8 cellular contexts compared by ENCODE assay signal in genomic region chr3:15601046-15601398, GRCh38. TPM values are rescaled to one million over a fixed set of nuclear protein-coding genes. Genes with fewer than 3 reads are reported as not detected.
DNase-seq lines count a peak whose midpoint lies in the region; ATAC-seq, FAIRE-seq and TF ChIP-seq lines count a peak whose summit lies in the region.

No MANE protein-coding gene starts in this region.

- dilution Hi-C loops in keratinocyte (cut with MboI; ENCODE audit: extremely low pct_ligation_motif_present, low sequenced_read_pairs): no loop called here

- peak; percentile 19 for ATAC-seq in HG03135 (IDR thresholded peaks at IDR 0.05; ENCODE audit: unreplicated experiment)
- peak; percentile 1 for ATAC-seq in activated naive CD8-positive, alpha-beta T cell treated with anti-CD3 and anti-CD28 coated beads, Interleukin-2, amount 50 U/mL, for 24 hours

- peak overlapping the region; percentile 98 for H3K27ac Mint-ChIP-seq in T-helper 1 cell treated with Interleukin-12 subunit alpha and Interleukin-12 subunit beta and Interleukin-4 antibody, amounts not matched to agents 30 μg/mL and 1 μg/mL, for 36 hours
- peak overlapping the region; percentile 98 for H3K27ac Mint-ChIP-seq in activated naive CD8-positive, alpha-beta T cell treated with anti-CD3 and anti-CD28 coated beads, Interleukin-2, amount 50 U/mL, for 24 hours

- no peak for TF ChIP-seq CTCF in keratinocyte (optimal IDR thresholded peaks at IDR 0.05 in 1 of 3, IDR thresholded peaks at IDR 0.05 in 1 of 3, conservative IDR thresholded peaks at IDR 0.05 in 1 of 3; ENCODE audit: extremely low read depth in 1 of 3, insufficient read depth in 2 of 3, low read length in 3 of 3)
- no peak for TF ChIP-seq CTCF in testis (IDR thresholded peaks at IDR 0.05)

- peak overlapping the region; percentile 96 for H3K4me2 ChIP-seq in keratinocyte (ENCODE audit: control insufficient read depth, extremely low read depth, insufficient read depth, low read depth, low read length)

- H3K4me1 ChIP-seq in keratinocyte (ENCODE audit: control insufficient read depth, extremely low read depth, insufficient read depth, low read length) (peaks cover 15% of the 10 kb centered on the region), testis (peaks cover 6% of the 10 kb centered on the region)

- no peaks in the 10 kb centered on the region for H3K9me3 ChIP-seq in keratinocyte (ENCODE audit: control insufficient read depth, low read depth, low read length)
- H3K9me3 ChIP-seq in testis: no peaks in the 10 kb centered on the region

- H4K20me1 ChIP-seq in keratinocyte (ENCODE audit: control insufficient read depth, extremely low read depth, insufficient read depth, low read length): no peaks in the 10 kb centered on the region

- peak overlapping the region; percentile 69 to 85 (median 72) for H3K4me3 ChIP-seq in keratinocyte (ENCODE audit: control insufficient read depth in 2 of 3, extremely low read depth in 1 of 3, insufficient read depth in 2 of 3, low read depth in 1 of 3, low read length in 3 of 3)
- H3K4me3 ChIP-seq in testis: peak overlapping the region; percentile 62 to 84

- peaks cover 13% of the 10 kb centered on the region for H3K79me2 ChIP-seq in keratinocyte (ENCODE audit: control insufficient read depth, insufficient read depth, low read length)

- peaks cover 2 to 4% of the 10 kb centered on the region in 2 experiments for H3K36me3 ChIP-seq in keratinocyte (ENCODE audit: control insufficient read depth in 2 of 2, extremely low read depth in 1 of 2, insufficient read depth in 2 of 2, low read length in 2 of 2)
- H3K36me3 ChIP-seq in testis (ENCODE audit: low read depth, missing control alignments): no peaks in the 10 kb centered on the region

- peak overlapping the region; percentile 99 for H3K4me3 Mint-ChIP-seq in T-helper 1 cell treated with Interleukin-12 subunit alpha and Interleukin-12 subunit beta and Interleukin-4 antibody, amounts not matched to agents 30 μg/mL and 1 μg/mL, for 36 hours
- peak overlapping the region; percentile 100 for H3K4me3 Mint-ChIP-seq in activated naive CD8-positive, alpha-beta T cell treated with anti-CD3 and anti-CD28 coated beads, Interleukin-2, amount 50 U/mL, for 24 hours

- no peaks in the 10 kb centered on the region for H3K9me1 ChIP-seq in keratinocyte (ENCODE audit: control insufficient read depth, extremely low read depth, insufficient read depth, low read length)

- TF ChIP-seq POLR2A in testis (IDR thresholded peaks at IDR 0.05): no peak

- H3K27me3 Mint-ChIP-seq in T-helper 1 cell treated with Interleukin-12 subunit alpha and Interleukin-12 subunit beta and Interleukin-4 antibody, amounts not matched to agents 30 μg/mL and 1 μg/mL, for 36 hours (ENCODE audit: low read depth): no peaks in the 10 kb centered on the region
- no peaks in the 10 kb centered on the region for H3K27me3 Mint-ChIP-seq in activated naive CD8-positive, alpha-beta T cell treated with anti-CD3 and anti-CD28 coated beads, Interleukin-2, amount 50 U/mL, for 24 hours

- H3K27ac ChIP-seq in keratinocyte (ENCODE audit: control insufficient read depth, insufficient read depth, low read length) (peak overlapping the region; percentile 95), testis (peak overlapping the region; percentile 57 to 89)

- 1 to 2% methylated on average over 15 to 19 of the region's 19 CpGs for WGBS in testis, 2 donors

- no peak for FAIRE-seq in keratinocyte (lab: Jason Lieb, UNC)
- FAIRE-seq in RCC 7860 (lab: Jason Lieb, UNC): no peak

- H3K27me3 ChIP-seq in keratinocyte (ENCODE audit: control insufficient read depth, extremely low read depth, insufficient read depth, low read length) (no peaks in the 10 kb centered on the region), testis (no peaks in the 10 kb centered on the region)

- peaks cover 27% of the 10 kb centered on the region for H3K4me1 Mint-ChIP-seq in T-helper 1 cell treated with Interleukin-12 subunit alpha and Interleukin-12 subunit beta and Interleukin-4 antibody, amounts not matched to agents 30 μg/mL and 1 μg/mL, for 36 hours (ENCODE audit: low read depth)
- H3K4me1 Mint-ChIP-seq in activated naive CD8-positive, alpha-beta T cell treated with anti-CD3 and anti-CD28 coated beads, Interleukin-2, amount 50 U/mL, for 24 hours: peaks cover 51% of the 10 kb centered on the region

- H3K9ac ChIP-seq in keratinocyte (ENCODE audit: control insufficient read depth, extremely low read depth, insufficient read depth, low read length): peak overlapping the region; percentile 84

- H3K36me3 Mint-ChIP-seq in T-helper 1 cell treated with Interleukin-12 subunit alpha and Interleukin-12 subunit beta and Interleukin-4 antibody, amounts not matched to agents 30 μg/mL and 1 μg/mL, for 36 hours (ENCODE audit: low read depth): peaks cover 30% of the 10 kb centered on the region
- peaks cover 42% of the 10 kb centered on the region for H3K36me3 Mint-ChIP-seq in activated naive CD8-positive, alpha-beta T cell treated with anti-CD3 and anti-CD28 coated beads, Interleukin-2, amount 50 U/mL, for 24 hours (ENCODE audit: low read depth)

- DNase-seq in T-helper 1 cell (no peak), keratinocyte (ENCODE audit: low read depth, low spot score) (no peak), testis (no peak), RCC 7860 (ENCODE audit: low spot score) (no peak), DMS153 treated with DMSO at 0.1 percent for 48 hours (lab: John Stamatoyannopoulos, UW; ENCODE audit: unreplicated experiment) (no peak)
- DNase-seq in activated naive CD8-positive, alpha-beta T cell treated with anti-CD3 and anti-CD28 coated beads, Interleukin-2, amount 50 U/mL, for 24 hours: no peak

- H3K9me3 Mint-ChIP-seq in T-helper 1 cell treated with Interleukin-12 subunit alpha and Interleukin-12 subunit beta and Interleukin-4 antibody, amounts not matched to agents 30 μg/mL and 1 μg/mL, for 36 hours: peaks cover 6% of the 10 kb centered on the region
- peaks cover 7% of the 10 kb centered on the region for H3K9me3 Mint-ChIP-seq in activated naive CD8-positive, alpha-beta T cell treated with anti-CD3 and anti-CD28 coated beads, Interleukin-2, amount 50 U/mL, for 24 hours

- H2AFZ ChIP-seq in keratinocyte (ENCODE audit: control insufficient read depth, low read length): peak overlapping the region; percentile 91

- intact Hi-C loops in testis (cut with DNase I; ENCODE audit: low total_unique reads): no loop called here

RNA-seq across cellular contexts. Expression of gene HACL1, which starts 0.3 kb away (rescaled TPM):
- 17.1 to 23.1 TPM (median 22.9 TPM) in 3 replicates for polyA plus RNA-seq in keratinocyte
- 8.2 TPM for polyA plus RNA-seq in keratinocyte (2011; ENCODE audit: low read depth)
- 13.5 and 20.6 TPM in 2 replicates for polyA plus RNA-seq in keratinocyte (2011; cell fraction: cytosol; rRNA removed)
- 15.3 and 17.7 TPM in 2 replicates for polyA plus RNA-seq in keratinocyte (2011; cell fraction: nucleus; rRNA removed)
- 8.6 and 15.1 TPM in 2 replicates for polyA plus RNA-seq in keratinocyte (2012; ENCODE audit: low replicate concordance)
- 22.0 to 22.7 TPM (median 22.3 TPM) in 3 replicates for polyA minus RNA-seq in keratinocyte
- polyA minus RNA-seq in keratinocyte (2011; cell fraction: cytosol; rRNA and poly(A)+ RNA removed): 19.0 TPM
- polyA minus RNA-seq in keratinocyte (2011; cell fraction: nucleus; rRNA and poly(A)+ RNA removed): 15.1 and 29.2 TPM in 2 replicates
- 10 to 100 TPM; 35.7 to 44.3 TPM for total RNA-seq in testis
- polyA plus RNA-seq in testis (ENCODE audit: insufficient read depth, low read depth, low replicate concordance): 42.2 TPM

RNA-seq across cellular contexts. Expression of gene BTD, which starts 0.5 kb away (rescaled TPM):
- polyA plus RNA-seq in keratinocyte (12.0 to 18.5 TPM (median 14.1 TPM) in 3 replicates), testis (ENCODE audit: insufficient read depth, low read depth, low replicate concordance) (54.7 TPM)
- 3.3 TPM for polyA plus RNA-seq in keratinocyte (2011; ENCODE audit: low read depth)
- 6.0 and 6.9 TPM in 2 replicates for polyA plus RNA-seq in keratinocyte (2011; cell fraction: cytosol; rRNA removed)
- 21.6 and 22.4 TPM in 2 replicates for polyA plus RNA-seq in keratinocyte (2011; cell fraction: nucleus; rRNA removed)
- polyA plus RNA-seq in keratinocyte (2012; ENCODE audit: low replicate concordance): 8.5 and 8.9 TPM in 2 replicates
- polyA minus RNA-seq in keratinocyte: 11.5 to 17.0 TPM (median 13.6 TPM) in 3 replicates
- polyA minus RNA-seq in keratinocyte (2011; cell fraction: cytosol; rRNA and poly(A)+ RNA removed): 5.9 TPM
- polyA minus RNA-seq in keratinocyte (2011; cell fraction: nucleus; rRNA and poly(A)+ RNA removed): 20.4 and 33.4 TPM in 2 replicates
- 10 to 100 TPM; 31.3 to 44.7 TPM for total RNA-seq in testis
